1 cellular context compared by ENCODE assay signal in the genomic region with DNA sequence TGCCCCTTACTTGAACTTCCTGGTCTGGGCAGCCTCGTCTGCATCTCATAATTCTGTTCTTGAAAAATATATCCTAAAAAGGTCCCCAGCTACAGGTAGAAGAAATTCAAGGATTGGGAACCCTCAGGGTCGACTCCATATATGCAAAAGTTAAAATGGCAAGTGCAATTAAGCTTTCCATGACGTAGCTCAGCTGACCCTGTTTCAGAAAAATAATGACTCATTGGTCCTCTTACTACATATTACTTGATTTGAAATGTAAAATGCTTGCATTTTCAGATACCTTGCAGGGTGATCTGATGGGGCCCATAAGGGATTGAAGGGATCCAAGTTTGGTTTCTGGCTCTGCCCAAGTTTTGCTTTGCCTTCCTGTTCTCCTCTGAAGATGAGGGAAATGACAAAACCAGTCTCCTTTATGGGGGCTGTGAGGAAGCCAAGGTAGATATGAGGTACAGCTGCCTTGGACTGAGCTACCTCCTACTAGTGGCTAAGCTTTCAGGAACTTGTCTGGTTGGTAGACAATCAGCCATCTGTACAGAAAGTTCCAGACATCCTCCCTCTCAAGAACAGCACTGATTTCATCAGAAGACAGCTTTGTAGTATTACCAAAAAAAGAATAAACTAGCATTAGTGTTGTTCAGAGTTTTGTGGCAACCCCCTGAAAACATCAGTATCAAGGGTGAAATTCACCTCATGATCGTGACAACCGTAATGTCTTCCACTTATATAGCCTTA.
TF ChIP-seq lines count a peak whose summit lies in the region.

No MANE protein-coding gene starts in this region.

TF ChIP-seq in K562, 482 proteins besides CTCF, POLR2A, EP300 and RAD21:
- TF ChIP-seq NR2C2 (CRISPR knock-in tag; IDR thresholded peaks at IDR 0.05): no peak
- peak; percentile 41; the same call in 1 of the 2 replicates for TF ChIP-seq NR2C2 (tag; IDR thresholded peaks at IDR 0.05)
- TF ChIP-seq FUS (optimal IDR thresholded peaks at IDR 0.05; ENCODE audit: low read depth, low read length): no peak
- TF ChIP-seq, protein P1, sequence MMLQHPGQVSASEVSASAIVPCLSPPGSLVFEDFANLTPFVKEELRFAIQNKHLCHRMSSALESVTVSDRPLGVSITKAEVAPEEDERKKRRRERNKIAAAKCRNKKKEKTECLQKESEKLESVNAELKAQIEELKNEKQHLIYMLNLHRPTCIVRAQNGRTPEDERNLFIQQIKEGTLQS (IDR thresholded peaks at IDR 0.05): peak; percentile 66
- TF ChIP-seq, protein P1 (CRISPR knock-in tag; conservative IDR thresholded peaks at IDR 0.05): no peak
- TF ChIP-seq ZNF589 (CRISPR knock-in tag; IDR thresholded peaks at IDR 0.05; ENCODE audit: low read depth): peak; percentile 59; the same call in 1 of the 2 replicates
- no peak for TF ChIP-seq NR2C1 (IDR thresholded peaks at IDR 0.05)
- TF ChIP-seq NR2C1 (tag; IDR thresholded peaks at IDR 0.05): peak; percentile 32; the same call in 1 of the 2 replicates
- peak; percentile 51 for TF ChIP-seq FOSL1 (tag; conservative IDR thresholded peaks at IDR 0.05)
- TF ChIP-seq NELFE (IDR thresholded peaks at IDR 0.05; ENCODE audit: insufficient read depth, insufficient read length): no peak
- TF ChIP-seq FOS (IDR thresholded peaks at IDR 0.05; ENCODE audit: extremely low read depth, insufficient read length): no peak
- TF ChIP-seq, protein P2, sequence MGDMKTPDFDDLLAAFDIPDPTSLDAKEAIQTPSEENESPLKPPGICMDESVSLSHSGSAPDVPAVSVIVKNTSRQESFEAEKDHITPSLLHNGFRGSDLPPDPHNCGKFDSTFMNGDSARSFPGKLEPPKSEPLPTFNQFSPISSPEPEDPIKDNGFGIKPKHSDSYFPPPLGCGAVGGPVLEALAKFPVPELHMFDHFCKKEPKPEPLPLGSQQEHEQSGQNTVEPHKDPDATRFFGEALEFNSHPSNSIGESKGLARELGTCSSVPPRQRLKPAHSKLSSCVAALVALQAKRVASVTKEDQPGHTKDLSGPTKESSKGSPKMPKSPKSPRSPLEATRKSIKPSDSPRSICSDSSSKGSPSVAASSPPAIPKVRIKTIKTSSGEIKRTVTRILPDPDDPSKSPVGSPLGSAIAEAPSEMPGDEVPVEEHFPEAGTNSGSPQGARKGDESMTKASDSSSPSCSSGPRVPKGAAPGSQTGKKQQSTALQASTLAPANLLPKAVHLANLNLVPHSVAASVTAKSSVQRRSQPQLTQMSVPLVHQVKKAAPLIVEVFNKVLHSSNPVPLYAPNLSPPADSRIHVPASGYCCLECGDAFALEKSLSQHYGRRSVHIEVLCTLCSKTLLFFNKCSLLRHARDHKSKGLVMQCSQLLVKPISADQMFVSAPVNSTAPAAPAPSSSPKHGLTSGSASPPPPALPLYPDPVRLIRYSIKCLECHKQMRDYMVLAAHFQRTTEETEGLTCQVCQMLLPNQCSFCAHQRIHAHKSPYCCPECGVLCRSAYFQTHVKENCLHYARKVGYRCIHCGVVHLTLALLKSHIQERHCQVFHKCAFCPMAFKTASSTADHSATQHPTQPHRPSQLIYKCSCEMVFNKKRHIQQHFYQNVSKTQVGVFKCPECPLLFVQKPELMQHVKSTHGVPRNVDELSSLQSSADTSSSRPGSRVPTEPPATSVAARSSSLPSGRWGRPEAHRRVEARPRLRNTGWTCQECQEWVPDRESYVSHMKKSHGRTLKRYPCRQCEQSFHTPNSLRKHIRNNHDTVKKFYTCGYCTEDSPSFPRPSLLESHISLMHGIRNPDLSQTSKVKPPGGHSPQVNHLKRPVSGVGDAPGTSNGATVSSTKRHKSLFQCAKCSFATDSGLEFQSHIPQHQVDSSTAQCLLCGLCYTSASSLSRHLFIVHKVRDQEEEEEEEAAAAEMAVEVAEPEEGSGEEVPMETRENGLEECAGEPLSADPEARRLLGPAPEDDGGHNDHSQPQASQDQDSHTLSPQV (IDR thresholded peaks at IDR 0.05): 0 out of 2 replicates have a peak, but pooled peaks have one; percentile 19
- 0 out of 2 replicates have a peak, but pooled peaks have one; percentile 12 for TF ChIP-seq ATF7 (IDR thresholded peaks at IDR 0.05)
TF ChIP-seq in K562: peak in this region for 7.
